Comparison of ENCODE assay signal across 8 cellular contexts in the genomic region with DNA sequence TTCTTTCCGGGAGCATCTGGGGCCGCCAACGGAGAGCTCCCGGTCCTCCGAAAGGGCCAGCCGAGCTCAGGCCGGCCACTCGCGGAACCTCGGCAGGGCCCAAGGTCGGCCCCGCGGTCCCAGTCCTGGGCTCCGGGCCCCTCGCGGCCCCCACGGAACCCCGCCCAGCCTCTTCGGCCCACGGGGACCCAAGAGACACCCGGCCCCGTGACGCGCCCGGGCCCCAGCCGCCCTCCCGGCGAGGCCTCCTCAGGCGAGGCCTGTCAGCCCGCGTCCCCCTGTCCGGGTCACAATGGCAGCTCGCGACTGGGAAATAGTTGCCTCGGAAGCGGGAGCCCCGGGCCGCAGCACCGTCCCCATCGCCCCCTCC. TPM values are rescaled to one million over a fixed set of nuclear protein-coding genes. Genes with fewer than 3 reads are reported as not detected.
DNase-seq lines count a peak whose midpoint lies in the region; ATAC-seq and TF ChIP-seq lines count a peak whose summit lies in the region.
"Not testable (repeated sequence)": the region's sequence is repeated elsewhere in the genome, so short reads cannot be mapped to it uniquely, and the experiment has no call there.

No MANE protein-coding gene starts in this region.

- H3K36me3 ChIP-seq in IMR-90 (ENCODE audit: control insufficient read depth, insufficient read depth, low read length); ectodermal cell (ENCODE audit: control insufficient read depth, insufficient read depth, low read length); kidney epithelial cell (ENCODE audit: control insufficient read depth, insufficient read depth, low read length); psoas muscle (ENCODE audit: insufficient read depth in 1 of 2, low read depth in 1 of 2): not testable (repeated sequence)

- H3K4me3 ChIP-seq in IMR-90 (ENCODE audit: insufficient read depth, low read depth, low read length) (peak overlapping the region; percentile 91), ectodermal cell (ENCODE audit: insufficient read depth, low read depth, low read length) (peak overlapping the region; percentile 55), kidney epithelial cell (ENCODE audit: low read depth, low read length) (peak overlapping the region; percentile 69), psoas muscle (peak overlapping the region; percentile 79)

- not testable (repeated sequence) for H4K8ac ChIP-seq in IMR-90 (ENCODE audit: low read depth in 2 of 2, low read length in 2 of 2)

- H4K20me1 ChIP-seq in IMR-90 (ENCODE audit: insufficient read depth, low read length), result peaks cover 25% of the 10 kb centered on the region

- H3K14ac ChIP-seq in IMR-90 (replicated peaks; ENCODE audit: low read depth, low read length), result 0 out of 2 replicates have a peak overlapping the region, but pooled peaks have one; percentile 5

- BruUV-seq in IMR-90 (replicated peaks; lab: Mats Ljungman, UMichigan), result not testable (repeated sequence)

- WGBS in IMR-90 (ENCODE audit: extremely low coverage in 2 of 2, insufficient read length in 1 of 2), 2 experiments, result no CpG with 5 or more reads among the region's 40 CpGs
- 0% methylated on average over 31 to 33 of the region's 40 CpGs for WGBS in ectodermal cell, 2 experiments
- WGBS in psoas muscle, 3 donors, result 0% methylated on average over 6 to 34 of the region's 40 CpGs

- peak overlapping the region; percentile 75 for H3K4me3 Mint-ChIP-seq in activated CD8-positive, alpha-beta memory T cell treated with anti-CD3 and anti-CD28 coated beads, Interleukin-2, amount 10 ng/mL, durations not matched to agents 7 days and 5 days

- H3K9me3 ChIP-seq in IMR-90 (ENCODE audit: control insufficient read depth, insufficient read depth, low read length); ectodermal cell (ENCODE audit: control insufficient read depth, low read length); psoas muscle: not testable (repeated sequence)

- H2AK9ac ChIP-seq in IMR-90 (replicated peaks; ENCODE audit: low read depth, low read length, poor library complexity), result not testable (repeated sequence)

- H2BK120ac ChIP-seq in IMR-90 (ENCODE audit: low read depth, low read length), result not testable (repeated sequence)

- H3K27ac Mint-ChIP-seq in activated CD8-positive, alpha-beta memory T cell treated with anti-CD3 and anti-CD28 coated beads, Interleukin-2, amount 10 ng/mL, durations not matched to agents 7 days and 5 days, result not testable (repeated sequence)

- H3K4ac ChIP-seq in IMR-90 (ENCODE audit: low read depth, low read length), result not testable (repeated sequence)

- not testable (repeated sequence) for H2AFZ ChIP-seq in IMR-90 (replicated peaks; ENCODE audit: low read length, poor library complexity)

- not testable (repeated sequence) for H2BK5ac ChIP-seq in IMR-90 (ENCODE audit: low read depth, low read length, poor library complexity, severe bottlenecking)

- POLR2A ChIA-PET in IMR-90 (lab: Charles Lee; ENCODE audit: unreplicated experiment), result not testable (repeated sequence)

- not testable (repeated sequence) for H2BK15ac ChIP-seq in IMR-90 (ENCODE audit: low read depth, low read length)

- not testable (repeated sequence) for H3K9me1 ChIP-seq in IMR-90 (ENCODE audit: insufficient read depth, low read length)

- CTCF ChIA-PET in IMR-90 (lab: Yijun Ruan, JAX); activated CD8-positive, alpha-beta memory T cell treated with anti-CD3 and anti-CD28 coated beads, Interleukin-2, amount 10 ng/mL, durations not matched to agents 7 days and 5 days (lab: Charles Lee): not testable (repeated sequence)

- not testable (repeated sequence) for H2BK20ac ChIP-seq in IMR-90 (ENCODE audit: low read depth, low read length)

- H3K27ac ChIP-seq in 22Rv1 (peak overlapping the region; percentile 61), IMR-90 (ENCODE audit: insufficient read depth, low read length) (peak overlapping the region; percentile 43; the same call in 1 of the 2 replicates), psoas muscle (peak overlapping the region; percentile 66)
- H3K27ac ChIP-seq in ectodermal cell (ENCODE audit: insufficient read depth, low read depth, low read length, poor library complexity, severe bottlenecking), result not testable (repeated sequence)

- not testable (repeated sequence) for H3K23ac ChIP-seq in IMR-90 (ENCODE audit: low read depth, low read length)

- not testable (repeated sequence) for H4K91ac ChIP-seq in IMR-90 (ENCODE audit: insufficient read depth, low read depth, low read length)

- H3K56ac ChIP-seq in IMR-90 (ENCODE audit: extremely low read depth, insufficient read depth, low read length), result not testable (repeated sequence)

- not testable (repeated sequence) for TF ChIP-seq POLR2A in IMR-90 (IDR thresholded peaks at IDR 0.05; ENCODE audit: low read depth, low read length)

- H3K9me3 Mint-ChIP-seq in activated CD8-positive, alpha-beta memory T cell treated with anti-CD3 and anti-CD28 coated beads, Interleukin-2, amount 10 ng/mL, durations not matched to agents 7 days and 5 days (ENCODE audit: low read depth), result not testable (repeated sequence)

- not testable (repeated sequence) for DNase-seq in IMR-90; activated CD8-positive, alpha-beta memory T cell treated with anti-CD3 and anti-CD28 coated beads, Interleukin-2, amount 10 ng/mL, durations not matched to agents 7 days and 5 days; kidney epithelial cell (ENCODE audit: low read depth)
- DNase-seq in psoas muscle, result peak in 1 of 2 donors; percentile 23

- dilution Hi-C loops in IMR-90 (cut with HindIII; ENCODE audit: low sequenced_read_pairs, unreplicated experiment), result not testable (repeated sequence)

- H3K79me1 ChIP-seq in IMR-90 (ENCODE audit: low read depth in 1 of 2, low read length in 2 of 2), result peaks cover 0 to 27% of the 10 kb centered on the region in 2 experiments; a peak in 3 of 4 replicates

- peak; percentile 31 for ATAC-seq in GM19025 (IDR thresholded peaks at IDR 0.05; ENCODE audit: low read depth, unreplicated experiment)
- ATAC-seq in HG02759 (IDR thresholded peaks at IDR 0.05; ENCODE audit: unreplicated experiment), result peak; percentile 37
- peak; percentile 57 for ATAC-seq in IMR-90 (ENCODE audit: low read depth)
- peak; percentile 42 for ATAC-seq in activated CD8-positive, alpha-beta memory T cell treated with anti-CD3 and anti-CD28 coated beads, Interleukin-2, amount 10 ng/mL, durations not matched to agents 7 days and 5 days
- peak; percentile 57 to 67 (median 64) for ATAC-seq in psoas muscle

- H3K4me1 ChIP-seq in IMR-90 (ENCODE audit: control insufficient read depth, insufficient read depth, low read length); ectodermal cell (ENCODE audit: control insufficient read depth, insufficient read depth, low read length); psoas muscle: not testable (repeated sequence)

- H3K4me1 Mint-ChIP-seq in activated CD8-positive, alpha-beta memory T cell treated with anti-CD3 and anti-CD28 coated beads, Interleukin-2, amount 10 ng/mL, durations not matched to agents 7 days and 5 days, result not testable (repeated sequence)

- TF ChIP-seq RAD21 in IMR-90 (IDR thresholded peaks at IDR 0.05; ENCODE audit: low read length), result not testable (repeated sequence)

- not testable (repeated sequence) for H3K27me3 ChIP-seq in IMR-90 (ENCODE audit: control insufficient read depth, insufficient read depth, low read length); ectodermal cell (ENCODE audit: control insufficient read depth, insufficient read depth, low read length, poor library complexity, severe bottlenecking); kidney epithelial cell (ENCODE audit: control insufficient read depth, insufficient read depth, low read length); psoas muscle (ENCODE audit: insufficient read depth in 3 of 3, low read length in 2 of 3)

- not testable (repeated sequence) for H3K18ac ChIP-seq in IMR-90 (ENCODE audit: low read depth, low read length)

- not testable (repeated sequence) for H4K5ac ChIP-seq in IMR-90 (ENCODE audit: low read depth, low read length)

- intact Hi-C loops in IMR-90 (cut with micrococcal nuclease); psoas muscle (cut with DNase I): not testable (repeated sequence)

- not testable (repeated sequence) for H3K4me2 ChIP-seq in IMR-90 (ENCODE audit: low read depth, low read length)

- in situ Hi-C loops in IMR-90 (cut with MboI; ENCODE audit: low sequenced_read_pairs), result not testable (repeated sequence)

- not testable (repeated sequence) for TF ChIP-seq CTCF in 22Rv1 (IDR thresholded peaks at IDR 0.05); IMR-90 (conservative IDR thresholded peaks at IDR 0.05; ENCODE audit: low read depth, low read length); kidney epithelial cell (IDR thresholded peaks at IDR 0.05; ENCODE audit: insufficient read depth, low read length, poor library complexity, severe bottlenecking); psoas muscle (IDR thresholded peaks at IDR 0.05)

- not testable (repeated sequence) for H2AK5ac ChIP-seq in IMR-90 (ENCODE audit: low read depth, low read length)

- not testable (repeated sequence) for H3K27me3 Mint-ChIP-seq in activated CD8-positive, alpha-beta memory T cell treated with anti-CD3 and anti-CD28 coated beads, Interleukin-2, amount 10 ng/mL, durations not matched to agents 7 days and 5 days

- H3K9ac ChIP-seq in IMR-90 (ENCODE audit: low read depth, low read length), result peak overlapping the region; percentile 67

- not testable (repeated sequence) for H3K36me3 Mint-ChIP-seq in activated CD8-positive, alpha-beta memory T cell treated with anti-CD3 and anti-CD28 coated beads, Interleukin-2, amount 10 ng/mL, durations not matched to agents 7 days and 5 days

RNA-seq across cellular contexts. Expression of a gene that starts 48.8 kb away (rescaled TPM):
- total RNA-seq in IMR-90 (2012; rRNA removed), result 10.0 and 12.2 TPM in 2 replicates
- polyA plus RNA-seq in IMR-90 (2012; rRNA removed), result 19.0 and 19.4 TPM in 2 replicates
- 7.5 and 9.4 TPM in 2 replicates for polyA plus RNA-seq in IMR-90 (2012; cell fraction: cytosol; rRNA removed)
- 41.2 and 66.5 TPM in 2 replicates for polyA plus RNA-seq in IMR-90 (2012; cell fraction: nucleus; rRNA removed; ENCODE audit: low replicate concordance)
- 10 to 100 TPM; 18.2 to 20.3 TPM for total RNA-seq in activated CD8-positive, alpha-beta memory T cell treated with anti-CD3 and anti-CD28 coated beads, Interleukin-2, amount 10 ng/mL, durations not matched to agents 7 days and 5 days
- 40.0 TPM for polyA plus RNA-seq in ectodermal cell (2013, experiment 1 of 4)
- polyA plus RNA-seq in ectodermal cell (2013, experiment 2 of 4), result 59.0 TPM
- polyA plus RNA-seq in ectodermal cell (2013, experiment 3 of 4), result 30.1 TPM
- 37.2 TPM for polyA plus RNA-seq in ectodermal cell (2013, experiment 4 of 4)
- total RNA-seq in kidney epithelial cell, result 26.3 and 29.8 TPM in 2 replicates
- 10 to 100 TPM; 18.8 to 53.6 (median 20.5) TPM for total RNA-seq in psoas muscle
- 10 to 100 TPM in 1 of 3 donors, 1 to 10 TPM in 2; 6.9 to 13.7 (median 9.3) TPM for polyA plus RNA-seq in psoas muscle
